In the genomic region with DNA sequence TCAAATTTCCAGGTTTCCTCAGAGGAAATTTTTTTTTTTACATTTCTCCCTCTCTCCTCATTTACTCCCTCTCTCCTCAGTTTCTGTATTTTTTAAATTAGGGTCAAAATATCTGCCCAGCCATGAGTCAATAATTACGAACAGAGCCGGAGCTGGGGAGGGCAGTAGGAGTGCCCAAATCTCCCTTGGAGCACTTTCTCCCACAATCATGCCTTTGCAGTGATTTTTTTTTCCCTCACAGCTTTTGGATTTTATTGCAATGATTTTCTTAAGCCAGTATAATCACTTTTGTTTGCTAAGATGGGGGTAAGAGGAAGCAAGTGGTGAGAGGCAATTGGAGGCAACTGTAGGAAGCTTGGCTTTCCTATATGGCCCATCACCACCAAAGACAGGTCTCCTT, we compare ENCODE assay signal across 31 cellular contexts.
DNase-seq lines count a peak whose midpoint lies in the region; FAIRE-seq and TF ChIP-seq lines count a peak whose summit lies in the region.
"Had no signal": no experiment of that assay in that cellular context is flagged by ENCODE, and none has a peak within 500 bp of the region (broad histone marks: within the 10 kb centered on the region; RNA-seq: fewer than 3 reads in every experiment).

No MANE protein-coding gene starts in this region.

- no peak for FAIRE-seq in GM12891 (lab: Jason Lieb, UNC)

- peak overlapping the region; percentile 56 for H3K27ac Mint-ChIP-seq in HFFc6
- H3K27ac Mint-ChIP-seq: activated naive CD4-positive, alpha-beta T cell treated with anti-CD3 and anti-CD28 coated beads for 36 hours; activated T-helper 1 cell treated with anti-CD3 and anti-CD28 coated beads, Interleukin-12 subunit alpha, Interleukin-12 subunit beta, Interleukin-2, Interleukin-4 antibody, amounts not matched to agents 30 ng/mL and 10 ng/mL and 1 ng/mL, durations not matched to agents 14 hours and 24 hours and 36 hours; naive thymus-derived CD4-positive, alpha-beta T cell; stimulated activated effector memory CD8-positive, alpha-beta T cell treated with anti-CD3 and anti-CD28 coated beads, Interleukin-12 subunit alpha, Interleukin-12 subunit beta, amount 100 ng/mL, for 72 hours had no signal

- no peaks in the 10 kb centered on the region for H3K79me2 ChIP-seq in Karpas-422 (ENCODE audit: low read length)

- DNase-seq in AG09309 (ENCODE audit: low read depth) (peak; percentile 28), HFFc6 (peak; percentile 8), Karpas-422 (no peak), ecto neural progenitor cell (ENCODE audit: low spot score) (no peak), dorsolateral prefrontal cortex (no peak), GM12891 (ENCODE audit: insufficient read length, low spot score) (no peak)
- DNase-seq: activated CD4-positive, alpha-beta T cell treated with anti-CD3 and anti-CD28 coated beads, Interleukin-2, amount 50 U/mL, for 4 hours; activated CD4-positive, CD25-positive, alpha-beta regulatory T cell; activated naive CD4-positive, alpha-beta T cell treated with anti-CD3 and anti-CD28 coated beads for 36 hours; C1 segment of cervical spinal cord; esophagus squamous epithelium; H9; KG1; left lung; midbrain; naive thymus-derived CD4-positive, alpha-beta T cell; NCI-H1436 treated with DMSO at 0.1 percent for 48 hours; NCI-H2107; NCI-H446; ovary; retina; RPMI8226; spleen; stimulated activated CD4-positive, alpha-beta T cell treated with anti-CD3 and anti-CD28 coated beads, Interleukin-2, amount 100 ng/mL, for 48 hours; T-helper 1 cell; upper lobe of left lung had no signal

- H2AFZ ChIP-seq in Karpas-422 (ENCODE audit: low read length), result no peak overlapping the region

- intact Hi-C loops in dorsolateral prefrontal cortex (cut with DNase I), result no loop called here

- H3K27ac ChIP-seq in ectodermal cell (ENCODE audit: insufficient read depth, low read depth, low read length, poor library complexity, severe bottlenecking) (peak overlapping the region; percentile 86), mesodermal cell (ENCODE audit: low read depth, low read length, severe bottlenecking) (peak overlapping the region; percentile 90), Karpas-422 (ENCODE audit: low read length) (no peak overlapping the region), dorsolateral prefrontal cortex (no peak overlapping the region)
- H3K27ac ChIP-seq: left lung, ovary, SJSA1, spleen had no signal

- peaks cover 27% of the 10 kb centered on the region for H3K4me1 ChIP-seq in ectodermal cell (ENCODE audit: control insufficient read depth, insufficient read depth, low read length)
- H3K4me1 ChIP-seq in mesodermal cell (ENCODE audit: control insufficient read depth, insufficient read depth, low read length, poor library complexity, severe bottlenecking), result peaks cover 24% of the 10 kb centered on the region
- peaks cover 32% of the 10 kb centered on the region for H3K4me1 ChIP-seq in Karpas-422 (ENCODE audit: low read length)
- H3K4me1 ChIP-seq: left lung had no signal

- no peaks in the 10 kb centered on the region for H3K36me3 Mint-ChIP-seq in HFFc6 (ENCODE audit: low read depth)
- H3K36me3 Mint-ChIP-seq: stimulated activated effector memory CD8-positive, alpha-beta T cell treated with anti-CD3 and anti-CD28 coated beads, Interleukin-12 subunit alpha, Interleukin-12 subunit beta, amount 100 ng/mL, for 72 hours had no signal

- H3K4me1 Mint-ChIP-seq in HFFc6 (ENCODE audit: low read depth), result peaks cover 50% of the 10 kb centered on the region
- H3K4me1 Mint-ChIP-seq: stimulated activated effector memory CD8-positive, alpha-beta T cell treated with anti-CD3 and anti-CD28 coated beads, Interleukin-12 subunit alpha, Interleukin-12 subunit beta, amount 100 ng/mL, for 72 hours had no signal

- H4K20me1 ChIP-seq in Karpas-422 (ENCODE audit: insufficient read depth, low read depth, low read length), result peaks cover 3% of the 10 kb centered on the region; the same call in 1 of the 2 replicates

- no peak for TF ChIP-seq CTCF in AG09309 (IDR thresholded peaks at IDR 0.05; ENCODE audit: control insufficient read depth, insufficient read depth, low read depth, low read length, missing control alignments)
- no peak for TF ChIP-seq CTCF in HFFc6 (IDR thresholded peaks at IDR 0.05)
- no peak for TF ChIP-seq CTCF in dorsolateral prefrontal cortex (IDR thresholded peaks at IDR 0.05 in 54 of 56, conservative IDR thresholded peaks at IDR 0.05 in 2 of 56; ENCODE audit: low read depth in 1 of 56, partially characterized antibody in 56 of 56)

- no peak for TF ChIP-seq POLR2A in GM12891 (IDR thresholded peaks at IDR 0.05; ENCODE audit: low read depth, low read length)

- H3K9me3 ChIP-seq in ectodermal cell (ENCODE audit: control insufficient read depth, low read length) (no peaks in the 10 kb centered on the region), mesodermal cell (ENCODE audit: control insufficient read depth, low read length) (no peaks in the 10 kb centered on the region), Karpas-422 (ENCODE audit: low read length) (no peaks in the 10 kb centered on the region)
- H3K9me3 ChIP-seq: esophagus squamous epithelium, left lung, ovary, SJSA1, spleen, upper lobe of left lung had no signal

- H3K9ac ChIP-seq in Karpas-422 (ENCODE audit: low read length), result no peak overlapping the region

- H3K27me3 Mint-ChIP-seq in HFFc6 (ENCODE audit: insufficient read depth), result no peaks in the 10 kb centered on the region; the same call in 1 of the 2 replicates

- H3K36me3 ChIP-seq in ectodermal cell (ENCODE audit: control insufficient read depth, insufficient read depth, low read length) (no peaks in the 10 kb centered on the region), mesodermal cell (ENCODE audit: control insufficient read depth, insufficient read depth, low read length) (peaks cover 17% of the 10 kb centered on the region), Karpas-422 (ENCODE audit: insufficient read depth, low read length) (no peaks in the 10 kb centered on the region)
- H3K36me3 ChIP-seq: ovary, SJSA1 had no signal

- no peaks in the 10 kb centered on the region for H3K9me2 ChIP-seq in Karpas-422 (replicated peaks; ENCODE audit: insufficient read depth, low read length)

- peak overlapping the region; percentile 27; the same call in 1 of the 2 replicates for H3K4me3 Mint-ChIP-seq in HFFc6
- H3K4me3 Mint-ChIP-seq: activated naive CD4-positive, alpha-beta T cell treated with anti-CD3 and anti-CD28 coated beads for 36 hours; activated T-helper 1 cell treated with anti-CD3 and anti-CD28 coated beads, Interleukin-12 subunit alpha, Interleukin-12 subunit beta, Interleukin-2, Interleukin-4 antibody, amounts not matched to agents 30 ng/mL and 10 ng/mL and 1 ng/mL, durations not matched to agents 14 hours and 24 hours and 36 hours; naive thymus-derived CD4-positive, alpha-beta T cell; stimulated activated effector memory CD8-positive, alpha-beta T cell treated with anti-CD3 and anti-CD28 coated beads, Interleukin-12 subunit alpha, Interleukin-12 subunit beta, amount 100 ng/mL, for 72 hours had no signal

- no peak overlapping the region for H3K4me2 ChIP-seq in Karpas-422 (ENCODE audit: low read depth, low read length, poor library complexity, severe bottlenecking)

- 68 to 85% methylated on average over 2 of the region's 2 CpGs for WGBS in ectodermal cell, 2 experiments
- WGBS in mesodermal cell (ENCODE audit: insufficient coverage in 2 of 2), 2 experiments, result no CpG with 5 or more reads among the region's 2 CpGs

- no peaks in the 10 kb centered on the region for H3K9me3 Mint-ChIP-seq in HFFc6
- H3K9me3 Mint-ChIP-seq: activated naive CD4-positive, alpha-beta T cell treated with anti-CD3 and anti-CD28 coated beads for 36 hours; activated T-helper 1 cell treated with anti-CD3 and anti-CD28 coated beads, Interleukin-12 subunit alpha, Interleukin-12 subunit beta, Interleukin-2, Interleukin-4 antibody, amounts not matched to agents 30 ng/mL and 10 ng/mL and 1 ng/mL, durations not matched to agents 14 hours and 24 hours and 36 hours; H9; naive thymus-derived CD4-positive, alpha-beta T cell; stimulated activated effector memory CD8-positive, alpha-beta T cell treated with anti-CD3 and anti-CD28 coated beads, Interleukin-12 subunit alpha, Interleukin-12 subunit beta, amount 100 ng/mL, for 72 hours had no signal

- H3K27me3 ChIP-seq in ectodermal cell (ENCODE audit: control insufficient read depth, insufficient read depth, low read length, poor library complexity, severe bottlenecking) (no peaks in the 10 kb centered on the region), Karpas-422 (ENCODE audit: low read length) (no peaks in the 10 kb centered on the region), dorsolateral prefrontal cortex (no peaks in the 10 kb centered on the region)
- H3K27me3 ChIP-seq: esophagus squamous epithelium, left lung, ovary, SJSA1, spleen, upper lobe of left lung had no signal

- H3K4me3 ChIP-seq in AG09309 (ENCODE audit: control insufficient read depth, low read depth, low read length), result no peak overlapping the region
- no peak overlapping the region for H3K4me3 ChIP-seq in ectodermal cell (ENCODE audit: insufficient read depth, low read depth, low read length)
- no peak overlapping the region for H3K4me3 ChIP-seq in mesodermal cell (ENCODE audit: extremely low read depth, insufficient read depth, low read length, poor library complexity, severe bottlenecking)
- H3K4me3 ChIP-seq in Karpas-422 (ENCODE audit: low read length), result no peak overlapping the region
- no peak overlapping the region for H3K4me3 ChIP-seq in dorsolateral prefrontal cortex
- H3K4me3 ChIP-seq: esophagus squamous epithelium, left lung, ovary, SJSA1, spleen, upper lobe of left lung had no signal

TF ChIP-seq in GM12891, 5 proteins besides CTCF, POLR2A, EP300 and RAD21:
- TF ChIP-seq POU2F2 (IDR thresholded peaks at IDR 0.05; ENCODE audit: low read depth, low read length) (no peak), TAF1 (IDR thresholded peaks at IDR 0.05; ENCODE audit: low read depth, low read length) (no peak), POLR2AphosphoS5 (IDR thresholded peaks at IDR 0.05; ENCODE audit: low read depth, low read length) (no peak), PAX5 (IDR thresholded peaks at IDR 0.05; ENCODE audit: insufficient read depth, low read length, severe bottlenecking) (no peak), SPI1 (IDR thresholded peaks at IDR 0.05; ENCODE audit: low read depth, low read length) (no peak)

Comparison
In these comparisons a context has a peak if more than half of its experiments do, and no peak if none do; other contexts are left out.
1. DNase-seq: peak in AG09309 (single experiment) and HFFc6 (single experiment); none in Karpas-422 (single experiment), ecto neural progenitor cell (single experiment), dorsolateral prefrontal cortex (0 of 10) and GM12891 (single experiment).
2. H3K27ac ChIP-seq: peak in ectodermal cell (single experiment) and mesodermal cell (single experiment); none in Karpas-422 (single experiment) and dorsolateral prefrontal cortex (0 of 59).